Comparison of ENCODE assay signal across 8 cellular contexts in the genomic region with DNA sequence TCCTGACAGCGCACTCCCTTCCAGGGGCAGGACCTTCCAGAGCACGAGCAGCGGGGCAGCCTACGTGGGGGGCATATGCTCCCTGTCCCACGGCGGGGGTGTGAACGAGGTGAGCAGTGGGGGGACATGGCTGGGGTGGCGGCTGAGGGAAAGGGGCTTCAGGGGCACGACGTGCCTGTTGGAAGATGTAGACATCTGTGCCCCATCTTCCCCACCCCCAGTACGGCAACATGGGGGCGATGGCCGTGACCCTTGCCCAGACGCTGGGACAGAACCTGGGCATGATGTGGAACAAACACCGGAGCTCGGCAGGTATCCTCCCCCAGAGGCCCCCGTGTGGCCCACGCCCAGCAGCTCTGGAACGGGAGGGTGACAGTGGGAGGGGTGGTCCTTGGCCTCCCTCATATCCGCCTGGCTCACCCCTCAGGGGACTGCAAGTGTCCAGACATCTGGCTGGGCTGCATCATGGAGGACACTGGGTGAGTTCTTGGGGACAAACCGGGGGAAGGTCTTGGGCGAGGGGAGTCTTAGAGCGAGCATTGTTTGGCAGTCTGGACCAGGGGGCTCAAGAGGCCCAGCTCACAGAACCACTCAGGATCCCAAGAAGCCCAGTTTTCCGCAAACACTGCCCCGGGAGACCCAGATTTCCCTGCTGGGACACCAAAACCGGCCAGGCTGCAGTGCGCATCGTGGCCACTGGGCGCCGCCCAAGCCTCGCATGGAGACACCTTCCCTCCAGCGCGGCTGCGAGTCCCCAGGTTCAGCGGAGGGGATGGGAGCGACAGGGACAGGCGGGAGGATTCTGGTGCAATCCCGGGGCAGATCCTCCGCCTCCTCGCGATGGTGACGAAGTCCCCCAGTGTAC. TPM values are rescaled to one million over a fixed set of nuclear protein-coding genes. Genes with fewer than 3 reads are reported as not detected.
DNase-seq lines count a peak whose midpoint lies in the region; ATAC-seq and TF ChIP-seq lines count a peak whose summit lies in the region.

No MANE protein-coding gene starts in this region.

- peak; percentile 100 for TF ChIP-seq CTCF in DND-41 (IDR thresholded peaks at IDR 0.05; ENCODE audit: borderline replicate concordance, extremely low read depth, low read length, poor library complexity, severe bottlenecking)

- H3K27ac ChIP-seq in DND-41 (ENCODE audit: low read length) (peak overlapping the region; percentile 43), layer of hippocampus (ENCODE audit: low read depth, low read length) (peak overlapping the region; percentile 23)

- H2AFZ ChIP-seq in DND-41 (ENCODE audit: low read depth, low read length), result peak overlapping the region; percentile 96

- no peaks in the 10 kb centered on the region for H3K9me3 ChIP-seq in DND-41 (ENCODE audit: insufficient read depth, low read length, severe bottlenecking)

- ATAC-seq in DND-41 (ENCODE audit: insufficient read depth, low read depth) (peak; percentile 44), HG03045 (IDR thresholded peaks at IDR 0.05; ENCODE audit: unreplicated experiment) (peak; percentile 37), GM19328 (IDR thresholded peaks at IDR 0.05; ENCODE audit: unreplicated experiment) (no peak)

- no peaks in the 10 kb centered on the region for H3K36me3 ChIP-seq in DND-41 (ENCODE audit: insufficient read depth, low read length)

- peak overlapping the region; percentile 40 to 72; a peak in 3 of 4 replicates for H3K4me3 ChIP-seq in DND-41 (ENCODE audit: low read depth in 1 of 2, low read length in 2 of 2)

- H3K27me3 ChIP-seq in DND-41 (ENCODE audit: insufficient read depth, low read length, poor library complexity), result no peaks in the 10 kb centered on the region
- H3K27me3 ChIP-seq in layer of hippocampus (ENCODE audit: control insufficient read depth, insufficient read depth, low read length), result no peaks in the 10 kb centered on the region

- H3K79me2 ChIP-seq in DND-41 (ENCODE audit: insufficient read depth, low read length), result no peaks in the 10 kb centered on the region

- DNase-seq in DND-41, result peak; percentile 88
- DNase-seq in NCI-H446 treated with DMSO at 0.1 percent for 48 hours (lab: John Stamatoyannopoulos, UW), result peak; percentile 38
- DNase-seq in activated CD4-positive, alpha-beta T cell treated with anti-CD3 and anti-CD28 coated beads for 1 hour, result peak; percentile 76
- DNase-seq in cerebellum (ENCODE audit: low spot score), result peak; percentile 93
- DNase-seq in stimulated activated CD4-positive, alpha-beta T cell treated with anti-CD3 and anti-CD28 coated beads, Interleukin-1b, Interleukin-23, amount 100 ng/mL, for 1 hour (ENCODE audit: low read depth in 2 of 2), result peak; percentile 56 to 88

- H3K4me2 ChIP-seq in DND-41 (ENCODE audit: insufficient read depth, low read length), result peak overlapping the region; percentile 100

- H3K4me1 ChIP-seq in DND-41 (ENCODE audit: insufficient read depth, low read length), result peaks cover 34% of the 10 kb centered on the region

- H4K20me1 ChIP-seq in DND-41 (ENCODE audit: insufficient read depth, low read length), result peaks cover 3% of the 10 kb centered on the region; the same call in 1 of the 2 replicates

- peak overlapping the region; percentile 63 for H3K9ac ChIP-seq in DND-41 (ENCODE audit: low read depth, low read length)

RNA-seq across cellular contexts. Expression of gene ADAM11, which starts 15.7 kb away (rescaled TPM):
- total RNA-seq in cerebellum, result 8.0 TPM

RNA-seq across cellular contexts. Expression of gene GJC1, which starts 55.6 kb away (rescaled TPM):
- 32.5 TPM for total RNA-seq in cerebellum

Comparison
In these comparisons a context has a peak if more than half of its experiments do, and no peak if none do; other contexts are left out.
1. DNase-seq: peak in every context shown above with its lines; median percentile 93 in cerebellum; 88 in DND-41; 76 in activated CD4-positive, alpha-beta T cell treated with anti-CD3 and anti-CD28 coated beads for 1 hour; 72 in stimulated activated CD4-positive, alpha-beta T cell treated with anti-CD3 and anti-CD28 coated beads, Interleukin-1b, Interleukin-23, amount 100 ng/mL, for 1 hour; 38 in NCI-H446 treated with DMSO at 0.1 percent for 48 hours.